ENCODE assay signal across 22 cellular contexts in the genomic region with DNA sequence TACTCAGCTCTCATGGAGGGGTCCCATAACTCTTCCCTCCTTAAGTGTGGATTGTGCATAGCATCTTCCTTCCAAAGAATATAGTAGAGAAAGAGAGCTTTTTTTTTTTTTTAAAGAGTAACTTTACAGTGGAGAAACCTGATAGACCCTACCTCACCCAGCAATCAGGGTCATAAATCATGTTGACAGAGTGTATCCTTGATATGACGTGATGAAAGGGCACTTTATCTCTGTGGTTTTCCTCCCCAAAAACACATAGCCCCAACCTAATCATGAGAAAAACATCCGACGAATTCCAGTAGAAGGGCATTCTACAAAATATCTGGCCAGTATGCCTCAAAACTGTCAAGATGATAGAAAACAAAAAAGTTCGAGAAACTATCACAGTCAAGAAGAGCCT. TPM values are rescaled to one million over a fixed set of nuclear protein-coding genes. Genes with fewer than 3 reads are reported as not detected.
DNase-seq lines count a peak whose midpoint lies in the region; ATAC-seq and TF ChIP-seq lines count a peak whose summit lies in the region.
"Had no signal": no experiment of that assay in that cellular context is flagged by ENCODE, and none has a peak within 500 bp of the region (broad histone marks: within the 10 kb centered on the region; RNA-seq: fewer than 3 reads in every experiment).

No MANE protein-coding gene starts in this region.

- no peak for TF ChIP-seq POLR2A in uterus (IDR thresholded peaks at IDR 0.05)

- no peaks in the 10 kb centered on the region for H3K36me3 ChIP-seq in HEK293 (ENCODE audit: control insufficient read depth in 2 of 2, insufficient read depth in 1 of 2, low read length in 2 of 2)
- H3K36me3 ChIP-seq in uterus: no peaks in the 10 kb centered on the region
- H3K36me3 ChIP-seq in mucosa of descending colon (ENCODE audit: low read depth): no peaks in the 10 kb centered on the region
- H3K36me3 ChIP-seq: BLaER1, HAP-1 had no signal

- ATAC-seq in T-cell (replicated peaks in 1 of 4) (no peak), mucosa of descending colon (no peak)
- ATAC-seq: CD8-positive, alpha-beta T cell; GM12878 had no signal

- TF ChIP-seq CTCF in HEK293 (tag by site-specific recombination; IDR thresholded peaks at IDR 0.05) (no peak), uterus (IDR thresholded peaks at IDR 0.05) (no peak), mucosa of descending colon (IDR thresholded peaks at IDR 0.05) (no peak)

- H3K4me3 ChIP-seq in HEK293 (ENCODE audit: low read depth, low read length) (no peak overlapping the region), uterus (no peak overlapping the region), mucosa of descending colon (no peak overlapping the region)
- H3K4me3 ChIP-seq: BLaER1, GM12878, GM23248, HAP-1 had no signal

- H3K9me3 Mint-ChIP-seq in T-cell: peaks cover 3 to 14% (median 12%) of the 10 kb centered on the region in 3 donors
- H3K9me3 Mint-ChIP-seq: HFFc6 had no signal

- H3K27ac Mint-ChIP-seq in T-cell: no peak overlapping the region
- H3K27ac Mint-ChIP-seq: CD8-positive, alpha-beta T cell; HFFc6; IgD-negative memory B cell had no signal

- H3K27me3 ChIP-seq in uterus: no peaks in the 10 kb centered on the region
- H3K27me3 ChIP-seq: BLaER1 had no signal

- intact Hi-C loops in uterus (cut with DNase I; ENCODE audit: low total_unique reads): no loop called here
- intact Hi-C loops in mucosa of descending colon (cut with DNase I, micrococcal nuclease): no loop called here

- H3K27ac ChIP-seq in HEK293 (ENCODE audit: extremely low read depth, low read depth, low read length) (no peak overlapping the region), uterus (peak overlapping the region; percentile 8 to 41), caudate nucleus (ENCODE audit: low read depth, low read length) (no peak overlapping the region)
- H3K27ac ChIP-seq: BLaER1, GM23248 had no signal

- H3K36me3 Mint-ChIP-seq in T-cell: no peaks in the 10 kb centered on the region
- H3K36me3 Mint-ChIP-seq: CD14-positive monocyte; CD8-positive, alpha-beta T cell; IgD-negative memory B cell had no signal

- H3K9me3 ChIP-seq in HEK293 (ENCODE audit: control insufficient read depth, insufficient read depth, low read depth, low read length) (no peaks in the 10 kb centered on the region), uterus (peaks cover 0 to under 1% of the 10 kb centered on the region in 2 donors), mucosa of descending colon (peaks cover 3% of the 10 kb centered on the region)
- H3K9me3 ChIP-seq: HAP-1 had no signal

- CTCF ChIA-PET in HEK293 (lab: Yijun Ruan, JAX) (interaction anchor here (0.7 to 1.1 kb wide), 2 partner anchors 22 to 656 kb away, joined by 3 to 4 read pairs; no protein-coding TSS in a partner anchor), T-cell (lab: Charles Lee) (interaction anchor here in 1 of 2 donors (0.6 kb wide), 1 partner anchor 55 kb away, joined by 4 read pairs; no protein-coding TSS in a partner anchor)

- POLR2A ChIA-PET in HEK293 (lab: Yijun Ruan, JAX) (no interaction called here), T-cell (lab: Charles Lee) (no interaction called here)

- H3K4me1 Mint-ChIP-seq in T-cell: no peaks in the 10 kb centered on the region
- H3K4me1 Mint-ChIP-seq: CD14-positive monocyte had no signal

- H3K27me3 Mint-ChIP-seq in T-cell: no peaks in the 10 kb centered on the region
- H3K27me3 Mint-ChIP-seq: IgD-negative memory B cell had no signal

- DNase-seq in amniotic epithelial cell (ENCODE audit: low read depth) (peak; percentile 49), left kidney (ENCODE audit: low read depth, low spot score) (peak; percentile 66), uterus (no peak), caudate nucleus (lab: John Stamatoyannopoulos, UW) (no peak), T-cell (no peak), mucosa of descending colon (no peak)
- DNase-seq: 8988T; CD8-positive, alpha-beta T cell; COR-L47; DMS 273 treated with DMSO at 0.1 percent for 48 hours; DMS53; DND-41; EL; GM23248; HFFc6 had no signal

- H3K4me1 ChIP-seq in HEK293 (ENCODE audit: control insufficient read depth, insufficient read depth, low read length) (0 out of 2 replicates have a peak, but pooled peaks cover 3% of the 10 kb centered on the region), uterus (peaks cover 0 to 7% of the 10 kb centered on the region in 2 donors), mucosa of descending colon (ENCODE audit: low read depth) (no peaks in the 10 kb centered on the region)
- H3K4me1 ChIP-seq: BLaER1, HAP-1 had no signal

- no peak overlapping the region for H3K4me3 Mint-ChIP-seq in T-cell
- H3K4me3 Mint-ChIP-seq: CD14-positive monocyte; CD8-positive, alpha-beta T cell; HFFc6; IgD-negative memory B cell had no signal

TF ChIP-seq in HEK293, 187 proteins besides CTCF, POLR2A, EP300 and RAD21:
- TF ChIP-seq MEIS1 (CRISPR knock-in tag; IDR thresholded peaks at IDR 0.05; ENCODE audit: borderline replicate concordance): peak; percentile 73; the same call in 1 of the 2 replicates
- no peak for TF ChIP-seq ZBTB48 (tag by site-specific recombination; IDR thresholded peaks at IDR 0.05)
- no peak for TF ChIP-seq ZNF174 (tag by site-specific recombination; IDR thresholded peaks at IDR 0.05)
- TF ChIP-seq, protein P1, sequence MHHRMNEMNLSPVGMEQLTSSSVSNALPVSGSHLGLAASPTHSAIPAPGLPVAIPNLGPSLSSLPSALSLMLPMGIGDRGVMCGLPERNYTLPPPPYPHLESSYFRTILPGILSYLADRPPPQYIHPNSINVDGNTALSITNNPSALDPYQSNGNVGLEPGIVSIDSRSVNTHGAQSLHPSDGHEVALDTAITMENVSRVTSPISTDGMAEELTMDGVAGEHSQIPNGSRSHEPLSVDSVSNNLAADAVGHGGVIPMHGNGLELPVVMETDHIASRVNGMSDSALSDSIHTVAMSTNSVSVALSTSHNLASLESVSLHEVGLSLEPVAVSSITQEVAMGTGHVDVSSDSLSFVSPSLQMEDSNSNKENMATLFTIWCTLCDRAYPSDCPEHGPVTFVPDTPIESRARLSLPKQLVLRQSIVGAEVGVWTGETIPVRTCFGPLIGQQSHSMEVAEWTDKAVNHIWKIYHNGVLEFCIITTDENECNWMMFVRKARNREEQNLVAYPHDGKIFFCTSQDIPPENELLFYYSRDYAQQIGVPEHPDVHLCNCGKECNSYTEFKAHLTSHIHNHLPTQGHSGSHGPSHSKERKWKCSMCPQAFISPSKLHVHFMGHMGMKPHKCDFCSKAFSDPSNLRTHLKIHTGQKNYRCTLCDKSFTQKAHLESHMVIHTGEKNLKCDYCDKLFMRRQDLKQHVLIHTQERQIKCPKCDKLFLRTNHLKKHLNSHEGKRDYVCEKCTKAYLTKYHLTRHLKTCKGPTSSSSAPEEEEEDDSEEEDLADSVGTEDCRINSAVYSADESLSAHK (tag by site-specific recombination; IDR thresholded peaks at IDR 0.05): no peak
- no peak for TF ChIP-seq ZNF146 (tag by site-specific recombination; IDR thresholded peaks at IDR 0.05)
- no peak for TF ChIP-seq ZNF843 (tag by site-specific recombination; IDR thresholded peaks at IDR 0.05)
- no peak for TF ChIP-seq ZNF10 (tag by site-specific recombination; IDR thresholded peaks at IDR 0.05)
- TF ChIP-seq TCF7L2 (IDR thresholded peaks at IDR 0.05; ENCODE audit: borderline replicate concordance, low read depth, low read length): peak; percentile 37; the same call in 1 of the 2 replicates
- TF ChIP-seq WT1 (tag by site-specific recombination; IDR thresholded peaks at IDR 0.05): 0 out of 2 replicates have a peak, but pooled peaks have one; percentile 42
- no peak for TF ChIP-seq ZNF138 (tag by site-specific recombination; IDR thresholded peaks at IDR 0.05; ENCODE audit: borderline replicate concordance)
- no peak for TF ChIP-seq ZNF404 (tag by site-specific recombination; IDR thresholded peaks at IDR 0.05)
- TF ChIP-seq SP7 (tag by site-specific recombination; IDR thresholded peaks at IDR 0.05): no peak
- TF ChIP-seq, protein P2, sequence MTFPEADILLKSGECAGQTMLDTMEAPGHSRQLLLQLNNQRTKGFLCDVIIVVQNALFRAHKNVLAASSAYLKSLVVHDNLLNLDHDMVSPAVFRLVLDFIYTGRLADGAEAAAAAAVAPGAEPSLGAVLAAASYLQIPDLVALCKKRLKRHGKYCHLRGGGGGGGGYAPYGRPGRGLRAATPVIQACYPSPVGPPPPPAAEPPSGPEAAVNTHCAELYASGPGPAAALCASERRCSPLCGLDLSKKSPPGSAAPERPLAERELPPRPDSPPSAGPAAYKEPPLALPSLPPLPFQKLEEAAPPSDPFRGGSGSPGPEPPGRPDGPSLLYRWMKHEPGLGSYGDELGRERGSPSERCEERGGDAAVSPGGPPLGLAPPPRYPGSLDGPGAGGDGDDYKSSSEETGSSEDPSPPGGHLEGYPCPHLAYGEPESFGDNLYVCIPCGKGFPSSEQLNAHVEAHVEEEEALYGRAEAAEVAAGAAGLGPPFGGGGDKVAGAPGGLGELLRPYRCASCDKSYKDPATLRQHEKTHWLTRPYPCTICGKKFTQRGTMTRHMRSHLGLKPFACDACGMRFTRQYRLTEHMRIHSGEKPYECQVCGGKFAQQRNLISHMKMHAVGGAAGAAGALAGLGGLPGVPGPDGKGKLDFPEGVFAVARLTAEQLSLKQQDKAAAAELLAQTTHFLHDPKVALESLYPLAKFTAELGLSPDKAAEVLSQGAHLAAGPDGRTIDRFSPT (tag by site-specific recombination; IDR thresholded peaks at IDR 0.05): no peak
- TF ChIP-seq ZNF621 (tag by site-specific recombination; IDR thresholded peaks at IDR 0.05): no peak

RNA-seq across cellular contexts. Expression of a gene that starts 29.5 kb away (rescaled TPM):
- total RNA-seq in uterus (100 to 1,000 TPM; 110 to 418 (median 233) TPM), T-cell (1 to 10 TPM in 2 of 5 donors, under 1 TPM in 3; 0.32 to 3.4 (median 0.90) TPM), mucosa of descending colon (100 to 1,000 TPM in 1 of 3 donors, 10 to 100 TPM in 2; 23.2 to 196 (median 33.4) TPM)
- total RNA-seq: CD8-positive, alpha-beta T cell; G401 had no signal

Comparison
In these comparisons a context has a peak if more than half of its experiments do, and no peak if none do; other contexts are left out.
1. H3K27ac ChIP-seq: peak in uterus (2 of 2); none in HEK293 (single experiment) and caudate nucleus (single experiment).
2. DNase-seq: peak in amniotic epithelial cell (single experiment) and left kidney (single experiment); none in uterus (0 of 2), caudate nucleus (0 of 61), T-cell (0 of 34) and mucosa of descending colon (0 of 3).
3. RNA of a gene that starts 29.5 kb away (total RNA-seq): 110 to 418 TPM in uterus and 23.2 to 196 TPM in mucosa of descending colon; 0.32 to 3.4 TPM in T-cell; every median in the first group is over 4 times any median in the second.